Comparison of ENCODE assay signal across 33 cellular contexts in the genomic region with DNA sequence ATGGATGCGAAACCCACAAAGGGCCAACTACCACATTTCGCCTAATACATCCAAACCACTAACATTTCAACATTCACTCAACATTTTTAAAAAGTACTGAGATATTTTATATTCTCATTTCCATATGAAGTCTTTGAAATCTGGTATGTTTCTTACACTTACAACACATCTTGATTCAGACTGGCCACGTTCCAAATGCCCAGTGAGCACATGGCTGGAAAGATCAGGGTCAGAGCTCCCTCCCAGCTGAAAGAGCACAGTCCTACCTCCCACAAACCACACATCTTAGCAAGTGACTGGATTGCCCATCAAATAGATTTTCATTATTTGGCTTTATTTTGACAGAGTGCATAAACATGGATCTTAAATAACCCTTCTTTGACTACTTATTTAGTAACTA. TPM values are rescaled to one million over a fixed set of nuclear protein-coding genes. Genes with fewer than 3 reads are reported as not detected.
A peak's percentile ranks its signal among the peaks of the same experiment; 100 is the strongest.
DNase-seq lines count a peak whose midpoint lies in the region; ATAC-seq and TF ChIP-seq lines count a peak whose summit lies in the region.
"Had no signal": no experiment of that assay in that cellular context is flagged by ENCODE, and none has a peak within 500 bp of the region (broad histone marks: within the 10 kb centered on the region; RNA-seq: fewer than 3 reads in every experiment).

No MANE protein-coding gene starts in this region.

- peaks cover 5% of the 10 kb centered on the region for H3K36me3 Mint-ChIP-seq in chondrocyte (ENCODE audit: low read depth)
- H3K36me3 Mint-ChIP-seq in activated CD4-positive, alpha-beta memory T cell treated with anti-CD3 and anti-CD28 coated beads, Interleukin-2, amount 10 ng/mL, durations not matched to agents 7 days and 5 days (ENCODE audit: low read depth) = peaks cover 74% of the 10 kb centered on the region

- CTCF ChIA-PET in activated CD4-positive, alpha-beta memory T cell treated with anti-CD3 and anti-CD28 coated beads, Interleukin-2, amount 10 ng/mL, durations not matched to agents 7 days and 5 days (lab: Charles Lee) = no interaction called here

- peaks cover 32% of the 10 kb centered on the region for H3K4me1 Mint-ChIP-seq in chondrocyte (ENCODE audit: low read depth)
- H3K4me1 Mint-ChIP-seq in activated CD4-positive, alpha-beta memory T cell treated with anti-CD3 and anti-CD28 coated beads, Interleukin-2, amount 10 ng/mL, durations not matched to agents 7 days and 5 days = no peaks in the 10 kb centered on the region
- H3K4me1 Mint-ChIP-seq: activated CD4-positive, alpha-beta T cell treated with anti-CD3 and anti-CD28 coated beads for 36 hours; nephron progenitor cell had no signal

- no peak for TF ChIP-seq CTCF in AG10803 (conservative IDR thresholded peaks at IDR 0.05; ENCODE audit: low read length)
- TF ChIP-seq CTCF in HFF-Myc (IDR thresholded peaks at IDR 0.05; ENCODE audit: low read depth, low read length, missing control alignments) = no peak
- no peak for TF ChIP-seq CTCF in chondrocyte (IDR thresholded peaks at IDR 0.05)

- ATAC-seq in HG03196 (IDR thresholded peaks at IDR 0.05; ENCODE audit: unreplicated experiment) = no peak
- ATAC-seq: activated CD4-positive, alpha-beta T cell treated with anti-CD3 and anti-CD28 coated beads for 36 hours; GM12878; lower lobe of right lung; mucosa of descending colon; pancreas had no signal

- POLR2A ChIA-PET in activated CD4-positive, alpha-beta memory T cell treated with anti-CD3 and anti-CD28 coated beads, Interleukin-2, amount 10 ng/mL, durations not matched to agents 7 days and 5 days (lab: Charles Lee) = no interaction called here

- H3K9me3 Mint-ChIP-seq in chondrocyte (ENCODE audit: low read depth) = peaks cover 3% of the 10 kb centered on the region
- H3K9me3 Mint-ChIP-seq in activated CD4-positive, alpha-beta memory T cell treated with anti-CD3 and anti-CD28 coated beads, Interleukin-2, amount 10 ng/mL, durations not matched to agents 7 days and 5 days = no peaks in the 10 kb centered on the region
- H3K9me3 Mint-ChIP-seq: activated naive CD8-positive, alpha-beta T cell treated with anti-CD3 and anti-CD28 coated beads for 36 hours; nephron progenitor cell had no signal

- DNase-seq in AG10803 (ENCODE audit: low read depth) (peak; percentile 82), HFF-Myc (ENCODE audit: extremely low read depth, low read depth) (peak; percentile 31), chondrocyte (ENCODE audit: low spot score) (no peak), iris pigment epithelial cell (ENCODE audit: low read depth) (peak; percentile 72), T1000 (lab: John Stamatoyannopoulos, UW) (no peak)
- no peak for DNase-seq in activated CD4-positive, alpha-beta memory T cell treated with anti-CD3 and anti-CD28 coated beads, Interleukin-2, amount 10 ng/mL, durations not matched to agents 7 days and 5 days
- DNase-seq: ACHN; activated CD4-positive, alpha-beta T cell treated with anti-CD3 and anti-CD28 coated beads for 36 hours; activated CD8-positive, alpha-beta memory T cell treated with anti-CD3 and anti-CD28 coated beads for 24 hours; activated effector memory CD4-positive, alpha-beta T cell treated with Interleukin-2 at 50 U/mL for 16 hours; activated naive CD8-positive, alpha-beta T cell treated with anti-CD3 and anti-CD28 coated beads for 36 hours; C1 segment of cervical spinal cord; Caco-2; central memory CD4-positive, alpha-beta T cell; dermis blood vessel endothelial cell; DND-41; head of caudate nucleus; lower lobe of right lung; MG63; mucosa of descending colon; NCI-H1417; NCI-H2081 treated with DMSO at 0.1 percent for 48 hours; NCI-H446 treated with DMSO at 0.1 percent for 48 hours; nephron progenitor cell; OCI-M1; pancreas; stimulated activated CD4-positive, alpha-beta T cell treated with anti-CD3 and anti-CD28 coated beads, Interleukin-1b, Interleukin-23, amount 100 ng/mL, for 48 hours; T-helper 2 cell had no signal

- no peaks in the 10 kb centered on the region for H3K27me3 Mint-ChIP-seq in chondrocyte (ENCODE audit: low read depth)
- no peaks in the 10 kb centered on the region for H3K27me3 Mint-ChIP-seq in activated CD4-positive, alpha-beta memory T cell treated with anti-CD3 and anti-CD28 coated beads, Interleukin-2, amount 10 ng/mL, durations not matched to agents 7 days and 5 days
- H3K27me3 Mint-ChIP-seq: activated CD4-positive, alpha-beta T cell treated with anti-CD3 and anti-CD28 coated beads for 36 hours; activated naive CD8-positive, alpha-beta T cell treated with anti-CD3 and anti-CD28 coated beads for 36 hours had no signal

- H3K27ac Mint-ChIP-seq in chondrocyte (ENCODE audit: unreplicated experiment) = peak overlapping the region; percentile 39
- no peak overlapping the region for H3K27ac Mint-ChIP-seq in activated CD4-positive, alpha-beta memory T cell treated with anti-CD3 and anti-CD28 coated beads, Interleukin-2, amount 10 ng/mL, durations not matched to agents 7 days and 5 days
- H3K27ac Mint-ChIP-seq: activated CD4-positive, alpha-beta T cell treated with anti-CD3 and anti-CD28 coated beads for 36 hours; activated naive CD8-positive, alpha-beta T cell treated with anti-CD3 and anti-CD28 coated beads for 36 hours; nephron progenitor cell had no signal

- no peak overlapping the region for H3K4me3 Mint-ChIP-seq in chondrocyte (ENCODE audit: unreplicated experiment)
- no peak overlapping the region for H3K4me3 Mint-ChIP-seq in activated CD4-positive, alpha-beta memory T cell treated with anti-CD3 and anti-CD28 coated beads, Interleukin-2, amount 10 ng/mL, durations not matched to agents 7 days and 5 days
- H3K4me3 Mint-ChIP-seq: activated CD4-positive, alpha-beta T cell treated with anti-CD3 and anti-CD28 coated beads for 36 hours; activated naive CD8-positive, alpha-beta T cell treated with anti-CD3 and anti-CD28 coated beads for 36 hours; nephron progenitor cell had no signal

- no peak overlapping the region for H3K4me3 ChIP-seq in AG10803 (ENCODE audit: low read length)
- H3K4me3 ChIP-seq in HFF-Myc (replicated peaks; ENCODE audit: low read depth, low read length) = no peak overlapping the region
- H3K4me3 ChIP-seq: esophagus muscularis mucosa, GM12878, lower lobe of right lung, MG63, mucosa of descending colon, pancreas, smooth muscle cell, tibial nerve had no signal

RNA-seq across cellular contexts. Expression of a gene that starts 18.9 kb away (rescaled TPM):
- total RNA-seq in chondrocyte = 13.0 to 21.5 TPM (median 19.0 TPM) in 3 replicates
- total RNA-seq in activated CD4-positive, alpha-beta memory T cell treated with anti-CD3 and anti-CD28 coated beads, Interleukin-2, amount 10 ng/mL, durations not matched to agents 7 days and 5 days = 100 to 1,000 TPM; 151 TPM

Comparison
In these comparisons a context has a peak if more than half of its experiments do, and no peak if none do; other contexts are left out.
1. DNase-seq: peak in AG10803 (single experiment), HFF-Myc (single experiment) and iris pigment epithelial cell (single experiment); none in chondrocyte (single experiment), activated CD4-positive, alpha-beta memory T cell treated with anti-CD3 and anti-CD28 coated beads, Interleukin-2, amount 10 ng/mL, durations not matched to agents 7 days and 5 days (single experiment) and T1000 (single experiment).